Comparison of ENCODE assay signal across 31 cellular contexts in the genomic region with DNA sequence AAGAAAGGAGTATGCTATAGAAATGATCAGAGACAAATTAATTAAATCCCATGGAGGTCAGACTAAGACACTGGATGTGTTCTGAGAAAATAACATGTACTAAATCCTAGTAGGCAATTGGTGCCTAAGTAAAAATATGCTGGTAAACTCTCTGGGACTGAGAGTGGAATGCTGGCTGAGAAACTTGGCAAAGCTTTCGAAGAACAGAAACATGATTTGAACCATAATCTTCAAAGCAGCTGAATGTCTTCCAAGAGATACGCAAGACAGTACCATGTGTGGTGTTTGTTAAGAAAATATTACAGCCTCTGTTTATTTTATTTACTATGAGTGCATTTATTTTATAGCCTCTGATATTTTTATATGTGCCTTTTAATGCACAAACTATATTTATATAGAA.
"Had no signal": no experiment of that assay in that cellular context is flagged by ENCODE, and none has a peak within 500 bp of the region (broad histone marks: within the 10 kb centered on the region; RNA-seq: fewer than 3 reads in every experiment).

No MANE protein-coding gene starts in this region.

- H3K27ac ChIP-seq: esophagus squamous epithelium, foreskin keratinocyte, gastroesophageal sphincter, heart left ventricle, hepatocyte, left lung, ovary, psoas muscle, sigmoid colon, skin epidermis, suprapubic skin, transverse colon, upper lobe of right lung, uterus had no signal

- H3K4me3 ChIP-seq: esophagus squamous epithelium, gastroesophageal sphincter, heart left ventricle, hepatocyte, left lung, ovary, psoas muscle, sigmoid colon, skin epidermis, suprapubic skin, transverse colon, upper lobe of right lung, uterus had no signal

- H3K9me3 Mint-ChIP-seq: effector memory CD8-positive, alpha-beta T cell; naive thymus-derived CD8-positive, alpha-beta T cell; nephron progenitor cell; stimulated activated naive CD8-positive, alpha-beta T cell treated with anti-CD3 and anti-CD28 coated beads, Interleukin-15, amount 100 ng/mL, for 72 hours had no signal

- H3K4me1 Mint-ChIP-seq: nephron progenitor cell; stimulated activated naive CD8-positive, alpha-beta T cell treated with anti-CD3 and anti-CD28 coated beads, Interleukin-15, amount 100 ng/mL, for 72 hours had no signal

- H3K79me2 ChIP-seq: hepatocyte had no signal

- H3K4me3 Mint-ChIP-seq: effector memory CD8-positive, alpha-beta T cell; naive thymus-derived CD8-positive, alpha-beta T cell; nephron progenitor cell; stimulated activated naive CD8-positive, alpha-beta T cell treated with anti-CD3 and anti-CD28 coated beads, Interleukin-15, amount 100 ng/mL, for 72 hours had no signal

- ATAC-seq: effector memory CD8-positive, alpha-beta T cell; foreskin keratinocyte; gastroesophageal sphincter; heart left ventricle; left cardiac atrium; left lung; naive thymus-derived CD8-positive, alpha-beta T cell; psoas muscle; right cardiac atrium; stimulated activated naive CD8-positive, alpha-beta T cell treated with anti-CD3 and anti-CD28 coated beads, Interleukin-15, amount 100 ng/mL, for 72 hours; upper lobe of right lung had no signal

- H3K4me2 ChIP-seq: hepatocyte had no signal

- H3K27me3 ChIP-seq: esophagus squamous epithelium, foreskin keratinocyte, gastroesophageal sphincter, heart left ventricle, hepatocyte, left lung, ovary, sigmoid colon, suprapubic skin, transverse colon, upper lobe of right lung, uterus had no signal

- H3K27ac Mint-ChIP-seq: effector memory CD8-positive, alpha-beta T cell; naive thymus-derived CD8-positive, alpha-beta T cell; nephron progenitor cell; stimulated activated naive CD8-positive, alpha-beta T cell treated with anti-CD3 and anti-CD28 coated beads, Interleukin-15, amount 100 ng/mL, for 72 hours had no signal

- DNase-seq: cortex of kidney; effector memory CD8-positive, alpha-beta T cell; erythroblast; esophagus squamous epithelium; foreskin keratinocyte; heart left ventricle; left cardiac atrium; left lung; mammary epithelial cell; mesendoderm; naive thymus-derived CD8-positive, alpha-beta T cell; nephron progenitor cell; nucleus accumbens; ovary; posterior cingulate gyrus; psoas muscle; right cardiac atrium; sigmoid colon; stimulated activated CD4-positive, alpha-beta T cell treated with anti-CD3 and anti-CD28 coated beads, Interleukin-12 subunit alpha, Interleukin-12 subunit beta, amount 100 ng/mL, for 4 hours; stimulated activated CD4-positive, alpha-beta T cell treated with anti-CD3 and anti-CD28 coated beads, Interleukin-1b, Interleukin-23, amount 100 ng/mL, for 48 hours; stimulated activated CD4-positive, alpha-beta T cell treated with anti-CD3 and anti-CD28 coated beads, Interleukin-4, amount 100 ng/mL, for 1 hour; stimulated activated CD8-positive, alpha-beta memory T cell treated with anti-CD3 and anti-CD28 coated beads, Interleukin-4, amount 100 ng/mL, for 48 hours; stimulated activated naive CD4-positive, alpha-beta T cell; stimulated activated naive CD8-positive, alpha-beta T cell treated with anti-CD3 and anti-CD28 coated beads, Interleukin-15, amount 100 ng/mL, for 72 hours; transverse colon; upper lobe of right lung; uterus had no signal

- H2AFZ ChIP-seq: hepatocyte had no signal

- H3K36me3 ChIP-seq: left lung, ovary, sigmoid colon, suprapubic skin, transverse colon, upper lobe of right lung, uterus had no signal

- H3K9me3 ChIP-seq: esophagus squamous epithelium, gastroesophageal sphincter, heart left ventricle, left lung, ovary, psoas muscle, sigmoid colon, suprapubic skin, transverse colon, upper lobe of right lung, uterus had no signal

- H3K27me3 Mint-ChIP-seq: effector memory CD8-positive, alpha-beta T cell; naive thymus-derived CD8-positive, alpha-beta T cell; stimulated activated naive CD8-positive, alpha-beta T cell treated with anti-CD3 and anti-CD28 coated beads, Interleukin-15, amount 100 ng/mL, for 72 hours had no signal

- H3K4me1 ChIP-seq: esophagus squamous epithelium, foreskin keratinocyte, gastroesophageal sphincter, heart left ventricle, left lung, psoas muscle, suprapubic skin, transverse colon, upper lobe of right lung, uterus had no signal
